ENCODE assay signal across 1 cellular context in the genomic region with DNA sequence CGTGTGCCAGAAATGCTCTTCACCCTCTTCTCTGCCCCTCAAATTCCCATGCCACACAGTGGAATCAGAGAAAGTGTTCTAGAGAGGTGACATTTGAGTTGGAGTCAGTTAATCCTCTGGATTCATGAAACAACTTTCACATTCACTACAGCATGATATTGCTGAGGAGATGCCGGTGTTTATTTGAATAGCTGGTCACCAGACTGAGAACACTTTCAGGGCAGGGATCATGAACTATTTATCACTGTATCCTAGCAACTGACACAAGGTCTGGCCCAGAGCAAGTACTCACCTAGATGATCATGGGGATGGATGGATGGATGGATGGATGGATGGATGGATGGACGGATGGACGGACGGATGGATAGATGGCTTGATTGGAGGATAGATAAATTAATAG.
TF ChIP-seq lines count a peak whose summit lies in the region.

No MANE protein-coding gene starts in this region.

TF ChIP-seq in K562, 482 proteins besides CTCF, POLR2A, EP300 and RAD21:
- TF ChIP-seq ETV6 (IDR thresholded peaks at IDR 0.05; ENCODE audit: borderline replicate concordance in 1 of 2, low read depth in 2 of 2, low read length in 1 of 2), result no peak
- TF ChIP-seq ETV6 (CRISPR knock-in tag; IDR thresholded peaks at IDR 0.05; ENCODE audit: borderline replicate concordance), result no peak
- TF ChIP-seq, protein P1, sequence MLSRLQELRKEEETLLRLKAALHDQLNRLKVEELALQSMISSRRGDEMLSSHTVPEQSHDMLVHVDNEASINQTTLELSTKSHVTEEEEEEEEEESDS (CRISPR knock-in tag; IDR thresholded peaks at IDR 0.05), result no peak
- TF ChIP-seq, protein P2, sequence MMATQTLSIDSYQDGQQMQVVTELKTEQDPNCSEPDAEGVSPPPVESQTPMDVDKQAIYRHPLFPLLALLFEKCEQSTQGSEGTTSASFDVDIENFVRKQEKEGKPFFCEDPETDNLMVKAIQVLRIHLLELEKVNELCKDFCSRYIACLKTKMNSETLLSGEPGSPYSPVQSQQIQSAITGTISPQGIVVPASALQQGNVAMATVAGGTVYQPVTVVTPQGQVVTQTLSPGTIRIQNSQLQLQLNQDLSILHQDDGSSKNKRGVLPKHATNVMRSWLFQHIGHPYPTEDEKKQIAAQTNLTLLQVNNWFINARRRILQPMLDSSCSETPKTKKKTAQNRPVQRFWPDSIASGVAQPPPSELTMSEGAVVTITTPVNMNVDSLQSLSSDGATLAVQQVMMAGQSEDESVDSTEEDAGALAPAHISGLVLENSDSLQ (IDR thresholded peaks at IDR 0.05), result peak; percentile 49
- TF ChIP-seq ZNF224 (CRISPR knock-in tag; IDR thresholded peaks at IDR 0.05), result no peak
- no peak for TF ChIP-seq ZNF384 (IDR thresholded peaks at IDR 0.05; ENCODE audit: low read depth, low read length)
- no peak for TF ChIP-seq ELF1 (tag; IDR thresholded peaks at IDR 0.05)
- no peak for TF ChIP-seq BACH1 (tag; IDR thresholded peaks at IDR 0.05)
- TF ChIP-seq ATF1 (CRISPR knock-in tag; IDR thresholded peaks at IDR 0.05), result no peak
- TF ChIP-seq ATF1 (tag; IDR thresholded peaks at IDR 0.05), result no peak
- TF ChIP-seq STAG1 (CRISPR knock-in tag; IDR thresholded peaks at IDR 0.05; ENCODE audit: borderline replicate concordance), result no peak
